21 cellular contexts compared by ENCODE assay signal in genomic region chr12:69896653-69897381, GRCh38.
DNase-seq lines count a peak whose midpoint lies in the region; ATAC-seq, FAIRE-seq and TF ChIP-seq lines count a peak whose summit lies in the region.
"Had no signal": no experiment of that assay in that cellular context is flagged by ENCODE, and none has a peak within 500 bp of the region (broad histone marks: within the 10 kb centered on the region; RNA-seq: fewer than 3 reads in every experiment).

No MANE protein-coding gene starts in this region.

- no peak for DNase-seq in astrocyte (ENCODE audit: low read depth)
- no peak for DNase-seq in mesenchymal stem cell
- no peak for DNase-seq in type B pancreatic cell (ENCODE audit: extremely low spot score, unreplicated experiment)
- no peak for DNase-seq in CD4-positive, alpha-beta T cell
- DNase-seq in frontal cortex (ENCODE audit: low spot score in 2 of 2), result no peak
- DNase-seq: activated CD4-positive, alpha-beta T cell treated with anti-CD3 and anti-CD28 coated beads for 48 hours; activated naive CD4-positive, alpha-beta T cell; activated T-cell treated with anti-CD3 and anti-CD28 coated beads, Interleukin-2, amount 50 U/mL, for 4 hours; amniotic stem cell; cortex of kidney; left colon; MV-4-11; natural killer cell; NCI-H1694; NCI-H748 treated with DMSO at 0.1 percent for 48 hours; ovary; stimulated activated CD4-positive, alpha-beta T cell treated with anti-CD3 and anti-CD28 coated beads, Interleukin-4, amount 100 ng/mL, for 24 hours; stimulated activated naive CD4-positive, alpha-beta T cell had no signal

- no peak overlapping the region for H3K4me3 Mint-ChIP-seq in astrocyte (ENCODE audit: unreplicated experiment)
- no peak overlapping the region for H3K4me3 Mint-ChIP-seq in type B pancreatic cell
- H3K4me3 Mint-ChIP-seq in CD4-positive, alpha-beta T cell, result no peak overlapping the region
- H3K4me3 Mint-ChIP-seq: activated T-cell treated with anti-CD3 and anti-CD28 coated beads, Interleukin-2, amount 50 U/mL, for 4 hours; natural killer cell had no signal

- ATAC-seq in CD4-positive, alpha-beta T cell (ENCODE audit: poor library complexity), result no peak
- ATAC-seq in HG03342 (IDR thresholded peaks at IDR 0.05; ENCODE audit: unreplicated experiment), result no peak
- ATAC-seq: activated T-cell treated with anti-CD3 and anti-CD28 coated beads, Interleukin-2, amount 50 U/mL, for 4 hours; left colon had no signal

- H3K4me1 ChIP-seq in KMS-11 (ENCODE audit: low read depth, poor library complexity, severe bottlenecking) (peaks cover 75% of the 10 kb centered on the region), astrocyte (ENCODE audit: insufficient read depth, low read length) (peaks cover 14% of the 10 kb centered on the region), mesenchymal stem cell (ENCODE audit: control insufficient read depth, insufficient read depth, low read depth, low read length) (peaks cover 9% of the 10 kb centered on the region)

- peak overlapping the region in 1 of 2 experiments; percentile 65 for H3K18ac ChIP-seq in mesenchymal stem cell (ENCODE audit: low read depth in 1 of 2, low read length in 2 of 2)

- no peak overlapping the region for H4K91ac ChIP-seq in mesenchymal stem cell (ENCODE audit: low read length)

- no peak for FAIRE-seq in astrocyte (lab: Jason Lieb, UNC)
- no peak for FAIRE-seq in frontal cortex (lab: Jason Lieb, UNC)

- H4K20me1 ChIP-seq in KMS-11 (ENCODE audit: insufficient read depth) (no peaks in the 10 kb centered on the region), astrocyte (ENCODE audit: insufficient read depth, low read length) (no peaks in the 10 kb centered on the region)

- peak overlapping the region; percentile 74 for H3K27ac ChIP-seq in KMS-11
- peak overlapping the region; percentile 50 for H3K27ac ChIP-seq in astrocyte (ENCODE audit: low read depth, low read length)
- H3K27ac ChIP-seq in mesenchymal stem cell (ENCODE audit: low read length, poor library complexity, severe bottlenecking), result peak overlapping the region; percentile 98
- no peak overlapping the region for H3K27ac ChIP-seq in CD4-positive, alpha-beta T cell (ENCODE audit: low read depth, low read length)
- H3K27ac ChIP-seq: ovary, thoracic aorta had no signal

- POLR2A ChIA-PET in CD4-positive, alpha-beta T cell (lab: Charles Lee), result no interaction called here

- CTCF ChIA-PET in CD4-positive, alpha-beta T cell (lab: Charles Lee), result interaction anchor here (0.6 kb wide), 1 partner anchor 25 kb away, joined by 3 read pairs; no protein-coding TSS in a partner anchor

- peak overlapping the region; percentile 3; the same call in 1 of the 2 replicates for H2AFZ ChIP-seq in KMS-11 (ENCODE audit: low read depth)
- peak overlapping the region; percentile 7 for H2AFZ ChIP-seq in astrocyte (ENCODE audit: low read depth, low read length)
- peak overlapping the region; percentile 73 for H2AFZ ChIP-seq in mesenchymal stem cell (ENCODE audit: low read depth, low read length)

- peak overlapping the region; percentile 43 to 66 for H3K4ac ChIP-seq in mesenchymal stem cell (ENCODE audit: low read depth in 1 of 2, low read length in 2 of 2)

- H3K4me2 ChIP-seq in KMS-11 (peak overlapping the region; percentile 75), astrocyte (ENCODE audit: low read length) (no peak overlapping the region), mesenchymal stem cell (ENCODE audit: low read length, poor library complexity, severe bottlenecking) (no peak overlapping the region)

- H2BK120ac ChIP-seq in mesenchymal stem cell (ENCODE audit: low read depth, low read length), result no peak overlapping the region

- intact Hi-C loops in CD4-positive, alpha-beta T cell (cut with DNase I, micrococcal nuclease), result loop anchor here in 1 of 2 experiments (10.0 kb wide), 1 partner anchor 1848 kb away; no protein-coding TSS in a partner anchor

- H3K79me1 ChIP-seq in mesenchymal stem cell (replicated peaks; ENCODE audit: low read length, poor library complexity, severe bottlenecking), result no peaks in the 10 kb centered on the region

- no peak overlapping the region for H2BK15ac ChIP-seq in mesenchymal stem cell (ENCODE audit: low read depth, poor library complexity, severe bottlenecking)

- H2BK12ac ChIP-seq in mesenchymal stem cell (ENCODE audit: low read length in 2 of 2), result peak overlapping the region in 1 of 2 experiments; percentile 89

- no peak overlapping the region for H3K4me3 ChIP-seq in KMS-11 (IDR thresholded peaks at IDR 0.05; ENCODE audit: insufficient read depth, low read depth, low read length)
- no peak overlapping the region for H3K4me3 ChIP-seq in astrocyte (ENCODE audit: insufficient read depth, low read depth, low read length)
- no peak overlapping the region for H3K4me3 ChIP-seq in mesenchymal stem cell (ENCODE audit: insufficient read depth in 1 of 2, low read depth in 1 of 2, low read length in 2 of 2)
- H3K4me3 ChIP-seq: ovary, thoracic aorta had no signal

- WGBS in mesenchymal stem cell, result 64% methylated on average over 4 of the region's 4 CpGs

- peak overlapping the region; percentile 33; the same call in 1 of the 2 replicates for H3K9ac ChIP-seq in KMS-11
- no peak overlapping the region for H3K9ac ChIP-seq in astrocyte (ENCODE audit: low read length)
- H3K9ac ChIP-seq in mesenchymal stem cell (ENCODE audit: low read length), result no peak overlapping the region

- H4K8ac ChIP-seq in mesenchymal stem cell (ENCODE audit: low read length), result peak overlapping the region; percentile 40

- H3K79me2 ChIP-seq in KMS-11 (ENCODE audit: insufficient read depth, low read depth) (no peaks in the 10 kb centered on the region), astrocyte (ENCODE audit: insufficient read depth, low read length) (no peaks in the 10 kb centered on the region)

- H2AK5ac ChIP-seq in mesenchymal stem cell (ENCODE audit: low read length, severe bottlenecking), result peak overlapping the region; percentile 90

- H3K27me3 Mint-ChIP-seq in astrocyte (ENCODE audit: low read depth, unreplicated experiment) (no peaks in the 10 kb centered on the region), type B pancreatic cell (no peaks in the 10 kb centered on the region)
- peaks cover 20% of the 10 kb centered on the region for H3K27me3 Mint-ChIP-seq in CD4-positive, alpha-beta T cell

- H3K23ac ChIP-seq in mesenchymal stem cell (ENCODE audit: low read length in 2 of 2), result no peak overlapping the region

- H3K9me3 ChIP-seq in astrocyte (ENCODE audit: insufficient read depth, low read depth, low read length) (no peaks in the 10 kb centered on the region), mesenchymal stem cell (ENCODE audit: control insufficient read depth, low read length) (no peaks in the 10 kb centered on the region)
- no peaks in the 10 kb centered on the region for H3K9me3 ChIP-seq in CD4-positive, alpha-beta T cell (ENCODE audit: control insufficient read depth, low read length)
- H3K9me3 ChIP-seq: ovary, thoracic aorta had no signal

- H3K27ac Mint-ChIP-seq in astrocyte (ENCODE audit: unreplicated experiment) (peak overlapping the region; percentile 93), type B pancreatic cell (peak overlapping the region; percentile 24)
- no peak overlapping the region for H3K27ac Mint-ChIP-seq in CD4-positive, alpha-beta T cell
- H3K27ac Mint-ChIP-seq: natural killer cell had no signal

- H3K36me3 ChIP-seq in KMS-11 (ENCODE audit: insufficient read depth), result no peaks in the 10 kb centered on the region
- no peaks in the 10 kb centered on the region for H3K36me3 ChIP-seq in astrocyte (ENCODE audit: insufficient read depth, low read length)
- no peaks in the 10 kb centered on the region for H3K36me3 ChIP-seq in mesenchymal stem cell (ENCODE audit: control insufficient read depth in 1 of 2, insufficient read depth in 2 of 2, low read depth in 1 of 2, low read length in 2 of 2)
- H3K36me3 ChIP-seq: ovary, thoracic aorta had no signal

- peak overlapping the region; percentile 95 for H2BK5ac ChIP-seq in mesenchymal stem cell (ENCODE audit: low read depth, low read length, poor library complexity, severe bottlenecking)

- H3K4me1 Mint-ChIP-seq in astrocyte (ENCODE audit: low read depth, unreplicated experiment) (peaks cover 45% of the 10 kb centered on the region), type B pancreatic cell (ENCODE audit: unreplicated experiment) (peaks cover 31% of the 10 kb centered on the region)
- no peaks in the 10 kb centered on the region for H3K4me1 Mint-ChIP-seq in CD4-positive, alpha-beta T cell (ENCODE audit: low read depth)

- H3K27me3 ChIP-seq in KMS-11 (ENCODE audit: insufficient read depth, low read depth) (no peaks in the 10 kb centered on the region), astrocyte (ENCODE audit: insufficient read depth, low read length) (no peaks in the 10 kb centered on the region), mesenchymal stem cell (ENCODE audit: control insufficient read depth in 1 of 2, insufficient read depth in 1 of 2, low read length in 2 of 2) (peaks cover 0 to 5% of the 10 kb centered on the region in 2 experiments)
- no peaks in the 10 kb centered on the region for H3K27me3 ChIP-seq in CD4-positive, alpha-beta T cell (ENCODE audit: control insufficient read depth, insufficient read depth, low read length)
- H3K27me3 ChIP-seq: ovary had no signal

- H3K9me3 Mint-ChIP-seq in astrocyte (ENCODE audit: unreplicated experiment) (no peaks in the 10 kb centered on the region), type B pancreatic cell (no peaks in the 10 kb centered on the region)
- H3K9me3 Mint-ChIP-seq in CD4-positive, alpha-beta T cell, result no peaks in the 10 kb centered on the region
- H3K9me3 Mint-ChIP-seq: activated T-cell treated with anti-CD3 and anti-CD28 coated beads, Interleukin-2, amount 50 U/mL, for 4 hours; natural killer cell had no signal

- no peak for TF ChIP-seq CTCF in KMS-11 (conservative IDR thresholded peaks at IDR 0.05; ENCODE audit: low read depth, low read length)
- TF ChIP-seq CTCF in astrocyte (IDR thresholded peaks at IDR 0.05; ENCODE audit: insufficient read depth, low read depth, low read length), result no peak
- no peak for TF ChIP-seq CTCF in type B pancreatic cell (conservative IDR thresholded peaks at IDR 0.05)
- TF ChIP-seq CTCF in CD4-positive, alpha-beta T cell (IDR thresholded peaks at IDR 0.05), result no peak

- peak overlapping the region in 1 of 2 experiments; percentile 36 for H3K14ac ChIP-seq in mesenchymal stem cell (ENCODE audit: low read length in 2 of 2)

- H3K36me3 Mint-ChIP-seq in astrocyte (ENCODE audit: low read depth, unreplicated experiment) (no peaks in the 10 kb centered on the region), type B pancreatic cell (no peaks in the 10 kb centered on the region)
- H3K36me3 Mint-ChIP-seq in CD4-positive, alpha-beta T cell (ENCODE audit: low read depth), result no peaks in the 10 kb centered on the region
- H3K36me3 Mint-ChIP-seq: natural killer cell had no signal

Comparison
In these comparisons a context has a peak if more than half of its experiments do, and no peak if none do; other contexts are left out.
1. H2AFZ ChIP-seq: peak in every context shown above with its lines; median percentile 73 in mesenchymal stem cell; 7 in astrocyte; 3 in KMS-11.